In the genomic region with DNA sequence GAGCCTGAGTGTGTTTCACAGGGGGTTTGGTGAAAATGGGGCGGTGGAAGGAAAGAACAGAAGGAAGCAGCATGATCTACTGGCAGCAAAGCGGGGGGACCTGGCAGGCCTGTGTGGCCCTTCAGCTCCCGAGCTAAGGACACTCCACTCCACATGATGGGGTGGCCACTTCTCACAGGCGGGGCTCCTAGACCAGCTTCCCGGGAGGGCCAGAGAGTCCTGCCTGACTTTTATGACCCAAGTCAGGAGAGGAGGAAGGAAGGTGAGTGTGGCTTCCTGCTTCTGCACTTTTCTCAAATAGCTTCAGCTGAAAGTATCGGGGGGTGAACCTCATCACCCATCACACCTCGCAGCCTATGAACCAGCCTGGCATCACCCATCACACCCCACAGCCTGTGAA, we compare ENCODE assay signal across 2 cellular contexts.
TF ChIP-seq lines count a peak whose summit lies in the region.

No MANE protein-coding gene starts in this region.

TF ChIP-seq in SK-N-SH, 30 proteins besides CTCF, POLR2A, EP300 and RAD21 (continued from another document):
- TF ChIP-seq GABPA (IDR thresholded peaks at IDR 0.05; ENCODE audit: low read depth), result no peak
- TF ChIP-seq, protein P1, sequence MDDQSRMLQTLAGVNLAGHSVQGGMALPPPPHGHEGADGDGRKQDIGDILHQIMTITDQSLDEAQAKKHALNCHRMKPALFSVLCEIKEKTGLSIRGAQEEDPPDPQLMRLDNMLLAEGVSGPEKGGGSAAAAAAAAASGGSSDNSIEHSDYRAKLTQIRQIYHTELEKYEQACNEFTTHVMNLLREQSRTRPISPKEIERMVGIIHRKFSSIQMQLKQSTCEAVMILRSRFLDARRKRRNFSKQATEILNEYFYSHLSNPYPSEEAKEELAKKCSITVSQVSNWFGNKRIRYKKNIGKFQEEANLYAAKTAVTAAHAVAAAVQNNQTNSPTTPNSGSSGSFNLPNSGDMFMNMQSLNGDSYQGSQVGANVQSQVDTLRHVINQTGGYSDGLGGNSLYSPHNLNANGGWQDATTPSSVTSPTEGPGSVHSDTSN (IDR thresholded peaks at IDR 0.05), result no peak
- no peak for TF ChIP-seq FOXM1 (IDR thresholded peaks at IDR 0.05; ENCODE audit: low read depth)
- TF ChIP-seq GATA2 (CRISPR knock-in tag; IDR thresholded peaks at IDR 0.05), result no peak
- no peak for TF ChIP-seq RXRA (IDR thresholded peaks at IDR 0.05; ENCODE audit: borderline replicate concordance, low read depth)
- TF ChIP-seq, protein P2, sequence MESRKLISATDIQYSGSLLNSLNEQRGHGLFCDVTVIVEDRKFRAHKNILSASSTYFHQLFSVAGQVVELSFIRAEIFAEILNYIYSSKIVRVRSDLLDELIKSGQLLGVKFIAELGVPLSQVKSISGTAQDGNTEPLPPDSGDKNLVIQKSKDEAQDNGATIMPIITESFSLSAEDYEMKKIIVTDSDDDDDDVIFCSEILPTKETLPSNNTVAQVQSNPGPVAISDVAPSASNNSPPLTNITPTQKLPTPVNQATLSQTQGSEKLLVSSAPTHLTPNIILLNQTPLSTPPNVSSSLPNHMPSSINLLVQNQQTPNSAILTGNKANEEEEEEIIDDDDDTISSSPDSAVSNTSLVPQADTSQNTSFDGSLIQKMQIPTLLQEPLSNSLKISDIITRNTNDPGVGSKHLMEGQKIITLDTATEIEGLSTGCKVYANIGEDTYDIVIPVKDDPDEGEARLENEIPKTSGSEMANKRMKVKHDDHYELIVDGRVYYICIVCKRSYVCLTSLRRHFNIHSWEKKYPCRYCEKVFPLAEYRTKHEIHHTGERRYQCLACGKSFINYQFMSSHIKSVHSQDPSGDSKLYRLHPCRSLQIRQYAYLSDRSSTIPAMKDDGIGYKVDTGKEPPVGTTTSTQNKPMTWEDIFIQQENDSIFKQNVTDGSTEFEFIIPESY (IDR thresholded peaks at IDR 0.05; ENCODE audit: borderline replicate concordance, low read depth), result no peak
- TF ChIP-seq YY1 (IDR thresholded peaks at IDR 0.05; ENCODE audit: low read depth), result no peak
- no peak for TF ChIP-seq ELF1 (IDR thresholded peaks at IDR 0.05)

TF ChIP-seq in SK-N-SH treated with all-trans-retinoic acid at 6 μM for 48 hours, 23 proteins besides CTCF, POLR2A, EP300 and RAD21 (continued from another document):
- TF ChIP-seq, protein P3, sequence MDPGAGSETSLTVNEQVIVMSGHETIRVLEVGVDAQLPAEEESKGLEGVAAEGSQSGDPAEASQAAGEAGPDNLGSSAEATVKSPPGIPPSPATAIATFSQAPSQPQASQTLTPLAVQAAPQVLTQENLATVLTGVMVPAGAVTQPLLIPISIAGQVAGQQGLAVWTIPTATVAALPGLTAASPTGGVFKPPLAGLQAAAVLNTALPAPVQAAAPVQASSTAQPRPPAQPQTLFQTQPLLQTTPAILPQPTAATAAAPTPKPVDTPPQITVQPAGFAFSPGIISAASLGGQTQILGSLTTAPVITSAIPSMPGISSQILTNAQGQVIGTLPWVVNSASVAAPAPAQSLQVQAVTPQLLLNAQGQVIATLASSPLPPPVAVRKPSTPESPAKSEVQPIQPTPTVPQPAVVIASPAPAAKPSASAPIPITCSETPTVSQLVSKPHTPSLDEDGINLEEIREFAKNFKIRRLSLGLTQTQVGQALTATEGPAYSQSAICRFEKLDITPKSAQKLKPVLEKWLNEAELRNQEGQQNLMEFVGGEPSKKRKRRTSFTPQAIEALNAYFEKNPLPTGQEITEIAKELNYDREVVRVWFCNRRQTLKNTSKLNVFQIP (CRISPR knock-in tag; IDR thresholded peaks at IDR 0.05; ENCODE audit: borderline replicate concordance, low read depth), result no peak
- TF ChIP-seq, protein P4, sequence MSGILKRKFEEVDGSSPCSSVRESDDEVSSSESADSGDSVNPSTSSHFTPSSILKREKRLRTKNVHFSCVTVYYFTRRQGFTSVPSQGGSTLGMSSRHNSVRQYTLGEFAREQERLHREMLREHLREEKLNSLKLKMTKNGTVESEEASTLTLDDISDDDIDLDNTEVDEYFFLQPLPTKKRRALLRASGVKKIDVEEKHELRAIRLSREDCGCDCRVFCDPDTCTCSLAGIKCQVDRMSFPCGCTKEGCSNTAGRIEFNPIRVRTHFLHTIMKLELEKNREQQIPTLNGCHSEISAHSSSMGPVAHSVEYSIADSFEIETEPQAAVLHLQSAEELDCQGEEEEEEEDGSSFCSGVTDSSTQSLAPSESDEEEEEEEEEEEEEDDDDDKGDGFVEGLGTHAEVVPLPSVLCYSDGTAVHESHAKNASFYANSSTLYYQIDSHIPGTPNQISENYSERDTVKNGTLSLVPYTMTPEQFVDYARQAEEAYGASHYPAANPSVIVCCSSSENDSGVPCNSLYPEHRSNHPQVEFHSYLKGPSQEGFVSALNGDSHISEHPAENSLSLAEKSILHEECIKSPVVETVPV (CRISPR knock-in tag; IDR thresholded peaks at IDR 0.05), result no peak
- no peak for TF ChIP-seq ZFP30 (CRISPR knock-in tag; IDR thresholded peaks at IDR 0.05)
- TF ChIP-seq SNAI2 (CRISPR knock-in tag; IDR thresholded peaks at IDR 0.05), result no peak
- TF ChIP-seq, protein P5, sequence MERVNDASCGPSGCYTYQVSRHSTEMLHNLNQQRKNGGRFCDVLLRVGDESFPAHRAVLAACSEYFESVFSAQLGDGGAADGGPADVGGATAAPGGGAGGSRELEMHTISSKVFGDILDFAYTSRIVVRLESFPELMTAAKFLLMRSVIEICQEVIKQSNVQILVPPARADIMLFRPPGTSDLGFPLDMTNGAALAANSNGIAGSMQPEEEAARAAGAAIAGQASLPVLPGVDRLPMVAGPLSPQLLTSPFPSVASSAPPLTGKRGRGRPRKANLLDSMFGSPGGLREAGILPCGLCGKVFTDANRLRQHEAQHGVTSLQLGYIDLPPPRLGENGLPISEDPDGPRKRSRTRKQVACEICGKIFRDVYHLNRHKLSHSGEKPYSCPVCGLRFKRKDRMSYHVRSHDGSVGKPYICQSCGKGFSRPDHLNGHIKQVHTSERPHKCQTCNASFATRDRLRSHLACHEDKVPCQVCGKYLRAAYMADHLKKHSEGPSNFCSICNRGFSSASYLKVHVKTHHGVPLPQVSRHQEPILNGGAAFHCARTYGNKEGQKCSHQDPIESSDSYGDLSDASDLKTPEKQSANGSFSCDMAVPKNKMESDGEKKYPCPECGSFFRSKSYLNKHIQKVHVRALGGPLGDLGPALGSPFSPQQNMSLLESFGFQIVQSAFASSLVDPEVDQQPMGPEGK (CRISPR knock-in tag; IDR thresholded peaks at IDR 0.05; ENCODE audit: borderline replicate concordance), result no peak
TF ChIP-seq in SK-N-SH treated with all-trans-retinoic acid at 6 μM for 48 hours: peak in this region for 0.
